In the genomic region with DNA sequence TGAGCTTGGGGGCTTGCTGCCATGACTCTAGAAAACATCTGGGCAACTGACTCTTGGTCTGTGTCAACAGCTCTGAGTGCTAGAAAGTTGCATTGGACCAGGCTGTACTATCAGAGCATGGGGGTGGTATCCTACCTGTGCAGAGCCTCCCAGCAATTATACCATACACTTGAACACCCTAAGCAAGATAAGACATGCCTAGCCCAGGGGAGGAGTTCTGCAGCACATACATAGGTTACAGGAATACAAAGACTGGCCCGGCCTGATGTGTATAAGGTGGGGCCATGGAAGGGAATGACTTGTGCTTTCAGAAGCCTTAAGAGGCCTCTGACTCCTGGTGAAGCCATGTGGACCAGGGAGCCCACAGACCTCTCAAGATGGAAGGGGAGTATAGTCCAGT, we compare ENCODE assay signal across 12 cellular contexts.
"Had no signal": no experiment of that assay in that cellular context is flagged by ENCODE, and none has a peak within 500 bp of the region (broad histone marks: within the 10 kb centered on the region; RNA-seq: fewer than 3 reads in every experiment).

No MANE protein-coding gene starts in this region.

- DNase-seq: activated CD4-positive, alpha-beta T cell treated with anti-CD3 and anti-CD28 coated beads for 48 hours; activated naive CD4-positive, alpha-beta T cell treated with Interleukin-2 at 50 U/mL for 16 hours; activated naive CD8-positive, alpha-beta T cell treated with anti-CD3 and anti-CD28 coated beads, Interleukin-2, amount 50 U/mL, for 24 hours; caudate nucleus; cortex of kidney; effector CD8-positive, alpha-beta T cell; hypothalamus; stimulated activated CD4-positive, alpha-beta T cell treated with anti-CD3 and anti-CD28 coated beads, Interleukin-2, amount 100 ng/mL, for 24 hours; stimulated activated naive CD4-positive, alpha-beta T cell had no signal

- ATAC-seq: activated naive CD8-positive, alpha-beta T cell treated with anti-CD3 and anti-CD28 coated beads, Interleukin-2, amount 50 U/mL, for 24 hours; sciatic nerve had no signal

- H3K27me3 ChIP-seq: ascending aorta had no signal

- H3K27ac ChIP-seq: ascending aorta, prostate gland had no signal

- H3K4me1 ChIP-seq: prostate gland had no signal

- H3K4me3 ChIP-seq: ascending aorta, prostate gland had no signal

- H3K9me3 ChIP-seq: ascending aorta, prostate gland had no signal

- H3K36me3 ChIP-seq: ascending aorta, prostate gland had no signal
